In genomic region chr2:232857158-232857563, GRCh38 we compare ENCODE assay signal across 16 cellular contexts. TPM values are rescaled to one million over a fixed set of nuclear protein-coding genes. Genes with fewer than 3 reads are reported as not detected.
DNase-seq lines count a peak whose midpoint lies in the region; ATAC-seq, FAIRE-seq and TF ChIP-seq lines count a peak whose summit lies in the region.
"Had no signal": no experiment of that assay in that cellular context is flagged by ENCODE, and none has a peak within 500 bp of the region (broad histone marks: within the 10 kb centered on the region; RNA-seq: fewer than 3 reads in every experiment).

No MANE protein-coding gene starts in this region.

- ATAC-seq in GM18519 (IDR thresholded peaks at IDR 0.05; ENCODE audit: low FRiP score, unreplicated experiment) (no peak), HG03045 (IDR thresholded peaks at IDR 0.05; ENCODE audit: unreplicated experiment) (no peak)
- ATAC-seq: activated CD8-positive, alpha-beta T cell treated with anti-CD3 and anti-CD28 coated beads for 36 hours; Right ventricle myocardium inferior had no signal

- 36 to 70% (median 48%) methylated on average over 4 of the region's 4 CpGs for WGBS in small intestine, 3 donors

- H3K27me3 Mint-ChIP-seq in astrocyte (ENCODE audit: low read depth, unreplicated experiment) = no peaks in the 10 kb centered on the region
- H3K27me3 Mint-ChIP-seq: activated CD8-positive, alpha-beta T cell treated with anti-CD3 and anti-CD28 coated beads for 36 hours; memory B cell had no signal

- FAIRE-seq in astrocyte (lab: Jason Lieb, UNC) (no peak), small intestine (lab: Jason Lieb, UNC) (no peak)

- H3K27ac ChIP-seq in astrocyte (ENCODE audit: low read depth, low read length) (no peak overlapping the region), small intestine (ENCODE audit: low read depth in 1 of 2, low read length in 1 of 2) (peak overlapping the region; percentile 24 to 55)
- H3K27ac ChIP-seq: thoracic aorta had no signal

- H3K4me2 ChIP-seq in astrocyte (ENCODE audit: low read length) = no peak overlapping the region

- H2AFZ ChIP-seq in astrocyte (ENCODE audit: low read depth, low read length) = no peak overlapping the region

- H3K36me3 ChIP-seq in astrocyte (ENCODE audit: insufficient read depth, low read length) = peaks cover 8% of the 10 kb centered on the region
- peaks cover 12 to 21% of the 10 kb centered on the region in 2 donors for H3K36me3 ChIP-seq in small intestine (ENCODE audit: control insufficient read depth in 2 of 2, insufficient read depth in 2 of 2, low read length in 2 of 2)

- peaks cover 42% of the 10 kb centered on the region for H3K4me1 Mint-ChIP-seq in astrocyte (ENCODE audit: low read depth, unreplicated experiment)
- H3K4me1 Mint-ChIP-seq: memory B cell had no signal

- no peak for TF ChIP-seq EP300 in Ishikawa (IDR thresholded peaks at IDR 0.05; ENCODE audit: borderline replicate concordance)

- H3K4me3 ChIP-seq in astrocyte (ENCODE audit: insufficient read depth, low read depth, low read length) (no peak overlapping the region), small intestine (ENCODE audit: low read depth in 1 of 2, low read length in 2 of 2) (no peak overlapping the region)
- H3K4me3 ChIP-seq: thoracic aorta had no signal

- peaks cover 25% of the 10 kb centered on the region for H3K36me3 Mint-ChIP-seq in astrocyte (ENCODE audit: low read depth, unreplicated experiment)

- TF ChIP-seq RAD21 in Ishikawa (IDR thresholded peaks at IDR 0.05; ENCODE audit: low read depth) = no peak

- H4K20me1 ChIP-seq in astrocyte (ENCODE audit: insufficient read depth, low read length) = peaks cover 11% of the 10 kb centered on the region

- no peaks in the 10 kb centered on the region for H3K79me2 ChIP-seq in astrocyte (ENCODE audit: insufficient read depth, low read length)

- no peaks in the 10 kb centered on the region for H3K9me3 ChIP-seq in astrocyte (ENCODE audit: insufficient read depth, low read depth, low read length)
- no peaks in the 10 kb centered on the region for H3K9me3 ChIP-seq in small intestine (ENCODE audit: control insufficient read depth, low read depth)
- H3K9me3 ChIP-seq: thoracic aorta had no signal

- no peak overlapping the region for H3K4me3 Mint-ChIP-seq in astrocyte (ENCODE audit: unreplicated experiment)
- H3K4me3 Mint-ChIP-seq: activated CD8-positive, alpha-beta T cell treated with anti-CD3 and anti-CD28 coated beads for 36 hours; memory B cell had no signal

- H3K9ac ChIP-seq in astrocyte (ENCODE audit: low read length) = no peak overlapping the region

- peak overlapping the region; percentile 95 for H3K27ac Mint-ChIP-seq in astrocyte (ENCODE audit: unreplicated experiment)
- H3K27ac Mint-ChIP-seq: activated CD8-positive, alpha-beta T cell treated with anti-CD3 and anti-CD28 coated beads for 36 hours; memory B cell had no signal

- H3K27me3 ChIP-seq in astrocyte (ENCODE audit: insufficient read depth, low read length) (no peaks in the 10 kb centered on the region), small intestine (ENCODE audit: control insufficient read depth in 2 of 2, insufficient read depth in 2 of 2, low read length in 2 of 2) (no peaks in the 10 kb centered on the region)

- no peak for DNase-seq in astrocyte (ENCODE audit: low read depth)
- DNase-seq in kidney tubule cell (ENCODE audit: low spot score) = peak; percentile 87
- DNase-seq in small intestine = peak; percentile 80
- DNase-seq in activated CD8-positive, alpha-beta memory T cell treated with anti-CD3 and anti-CD28 coated beads, Interleukin-2, amount 50 U/mL, for 48 hours = no peak
- DNase-seq in DMS79 (lab: John Stamatoyannopoulos, UW) = no peak
- DNase-seq: activated CD8-positive, alpha-beta T cell treated with anti-CD3 and anti-CD28 coated beads for 36 hours; activated effector memory CD4-positive, alpha-beta T cell treated with anti-CD3 and anti-CD28 coated beads, Interleukin-2, amount 50 U/mL, for 16 hours; hypothalamus; NCI-H774; occipital lobe had no signal

- peaks cover 19% of the 10 kb centered on the region for H3K4me1 ChIP-seq in astrocyte (ENCODE audit: insufficient read depth, low read length)
- peaks cover 2 to 4% of the 10 kb centered on the region in 2 donors for H3K4me1 ChIP-seq in small intestine (ENCODE audit: control insufficient read depth in 2 of 2, insufficient read depth in 1 of 2, low read depth in 1 of 2, low read length in 1 of 2)

- TF ChIP-seq CTCF in astrocyte (IDR thresholded peaks at IDR 0.05; ENCODE audit: insufficient read depth, low read depth, low read length) = no peak

- H3K9me3 Mint-ChIP-seq in astrocyte (ENCODE audit: unreplicated experiment) = peaks cover 3% of the 10 kb centered on the region
- H3K9me3 Mint-ChIP-seq: activated CD8-positive, alpha-beta T cell treated with anti-CD3 and anti-CD28 coated beads for 36 hours; memory B cell had no signal

TF ChIP-seq in Ishikawa, 13 proteins besides CTCF, POLR2A, EP300 and RAD21:
- no peak for TF ChIP-seq FOXM1 (IDR thresholded peaks at IDR 0.05; ENCODE audit: borderline replicate concordance, low read depth)
- no peak for TF ChIP-seq TCF12 (IDR thresholded peaks at IDR 0.05; ENCODE audit: low read depth)
- no peak for TF ChIP-seq REST (IDR thresholded peaks at IDR 0.05; ENCODE audit: low read depth)
- 0 out of 2 replicates have a peak, but pooled peaks have one; percentile 5 for TF ChIP-seq CEBPB (IDR thresholded peaks at IDR 0.05)

RNA-seq across cellular contexts. Expression of gene SNORC, which starts 12.9 kb away (rescaled TPM):
- total RNA-seq in astrocyte = 2.1 and 3.1 TPM in 2 replicates
- 10 to 100 TPM in 2 of 3 donors, 1 to 10 TPM in 1; 6.3 to 16.5 (median 11.6) TPM for polyA plus RNA-seq in small intestine

Comparison
In these comparisons a context has a peak if more than half of its experiments do, and no peak if none do; other contexts are left out.
1. DNase-seq: peak in kidney tubule cell (single experiment) and small intestine (single experiment); none in astrocyte (single experiment), activated CD8-positive, alpha-beta memory T cell treated with anti-CD3 and anti-CD28 coated beads, Interleukin-2, amount 50 U/mL, for 48 hours (single experiment) and DMS79 (single experiment).